8 cellular contexts compared by ENCODE assay signal in the genomic region with DNA sequence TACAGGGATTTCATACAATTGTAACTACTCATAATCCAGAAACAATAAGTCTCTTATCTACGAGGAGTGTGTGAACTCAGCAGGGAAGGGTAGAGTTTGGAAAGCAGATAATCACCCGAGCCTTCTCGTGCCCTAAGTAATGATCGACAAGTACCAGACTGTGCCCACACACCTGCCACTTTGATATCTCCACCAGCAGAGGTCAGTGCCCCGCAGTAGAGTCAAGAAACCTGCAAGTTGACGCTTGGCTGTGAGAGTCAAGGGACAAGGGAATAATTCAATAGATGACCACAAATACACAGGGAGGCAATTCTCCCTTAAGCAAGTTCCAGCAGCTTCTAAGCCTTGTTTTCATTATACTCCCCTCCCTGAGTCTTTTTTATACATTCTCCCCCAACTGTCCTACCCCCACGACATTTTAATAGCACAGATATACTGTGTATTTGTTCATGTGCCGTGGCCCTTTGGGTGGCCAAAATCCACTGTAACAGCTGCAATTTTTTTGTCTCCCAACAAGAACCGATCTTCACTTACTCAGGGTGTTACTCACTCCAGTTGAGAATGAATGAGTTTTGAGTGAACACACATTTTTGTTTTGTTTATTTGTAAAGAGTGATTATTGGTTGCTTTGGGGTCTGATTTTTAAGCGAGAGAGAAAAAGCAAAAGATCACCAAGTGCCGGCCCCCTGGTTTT.
DNase-seq lines count a peak whose midpoint lies in the region; ATAC-seq, FAIRE-seq and TF ChIP-seq lines count a peak whose summit lies in the region.

No MANE protein-coding gene starts in this region.

- H3K4me3 ChIP-seq in GM12878 = no peak overlapping the region
- H3K4me3 ChIP-seq in liver (ENCODE audit: low read depth in 1 of 3, low read length in 3 of 3) = no peak overlapping the region

- 78% methylated on average over 11 of the region's 11 CpGs for WGBS in GM12878 (ENCODE audit: insufficient coverage, insufficient replicate concordance, low lambda C conversion rate, missing lambda C conversion rate)
- WGBS in liver = 64% methylated on average over 11 of the region's 11 CpGs

- no peak overlapping the region for H3K4me3 Mint-ChIP-seq in activated CD8-positive, alpha-beta memory T cell treated with anti-CD3 and anti-CD28 coated beads, Interleukin-2, amount 10 ng/mL, durations not matched to agents 7 days and 5 days

- ATAC-seq in activated CD8-positive, alpha-beta memory T cell treated with anti-CD3 and anti-CD28 coated beads, Interleukin-2, amount 10 ng/mL, durations not matched to agents 7 days and 5 days = peak; percentile 33
- peak; percentile 30; the same call in 1 of the 3 replicates for ATAC-seq in GM12878
- ATAC-seq in GM19035 (IDR thresholded peaks at IDR 0.05; ENCODE audit: unreplicated experiment) = no peak
- ATAC-seq in GM21825 (IDR thresholded peaks at IDR 0.05; ENCODE audit: unreplicated experiment) = no peak

- intact Hi-C loops in GM12878 (cut with micrococcal nuclease; ENCODE audit: unreplicated experiment) = no loop called here

- H3K27me3 ChIP-seq in GM12878 (replicated peaks in 1 of 2; ENCODE audit: control insufficient read depth in 2 of 2, insufficient read depth in 2 of 2, low read length in 1 of 2) = no peaks in the 10 kb centered on the region
- H3K27me3 ChIP-seq in liver (ENCODE audit: control insufficient read depth in 4 of 4, insufficient read depth in 4 of 4, low read length in 3 of 4) = no peaks in the 10 kb centered on the region

- H3K4me2 ChIP-seq in GM12878 (ENCODE audit: control insufficient read depth, insufficient read depth) = no peak overlapping the region

- TF ChIP-seq RAD21 in GM12878 (IDR thresholded peaks at IDR 0.05; ENCODE audit: insufficient read depth, low read depth, low read length) = peak; percentile 43; the same call in 1 of the 2 replicates
- TF ChIP-seq RAD21 in liver (IDR thresholded peaks at IDR 0.05) = peak; percentile 76 to 82

- TF ChIP-seq POLR2A in GM12878 (IDR thresholded peaks at IDR 0.05; ENCODE audit: low read depth, low read length) = no peak

- POLR2A ChIA-PET in GM12878 (lab: Charles Lee) = no interaction called here

- peaks cover 0 to 2% of the 10 kb centered on the region in 2 experiments; a peak in 1 of 4 replicates for H3K36me3 ChIP-seq in GM12878 (ENCODE audit: control insufficient read depth in 2 of 2, insufficient read depth in 2 of 2, low read length in 1 of 2)
- peaks cover 0 to 12% (median 1%) of the 10 kb centered on the region in 4 donors for H3K36me3 ChIP-seq in liver (ENCODE audit: control insufficient read depth in 4 of 4, insufficient read depth in 3 of 4, low read depth in 1 of 4, low read length in 3 of 4)

- H3K4me1 ChIP-seq in GM12878 (ENCODE audit: control insufficient read depth, insufficient read depth, low read length) (peaks cover 6% of the 10 kb centered on the region), liver (ENCODE audit: control insufficient read depth in 4 of 4, insufficient read depth in 4 of 4, low read length in 3 of 4) (peaks cover 0 to 7% (median 3%) of the 10 kb centered on the region in 4 donors)

- CTCF ChIA-PET in activated CD8-positive, alpha-beta memory T cell treated with anti-CD3 and anti-CD28 coated beads, Interleukin-2, amount 10 ng/mL, durations not matched to agents 7 days and 5 days (lab: Charles Lee) = interaction anchor here (2.0 kb wide), 1 partner anchor 156 kb away, joined by 6 read pairs; no protein-coding TSS in a partner anchor
- CTCF ChIA-PET in GM12878 (lab: Yijun Ruan, JAX) = no interaction called here

- H3K36me3 Mint-ChIP-seq in activated CD8-positive, alpha-beta memory T cell treated with anti-CD3 and anti-CD28 coated beads, Interleukin-2, amount 10 ng/mL, durations not matched to agents 7 days and 5 days = peaks cover 8% of the 10 kb centered on the region

- H3K27ac Mint-ChIP-seq in activated CD8-positive, alpha-beta memory T cell treated with anti-CD3 and anti-CD28 coated beads, Interleukin-2, amount 10 ng/mL, durations not matched to agents 7 days and 5 days = no peak overlapping the region

- DNase-seq in activated CD8-positive, alpha-beta memory T cell treated with anti-CD3 and anti-CD28 coated beads, Interleukin-2, amount 10 ng/mL, durations not matched to agents 7 days and 5 days = no peak
- DNase-seq in activated CD8-positive, alpha-beta memory T cell treated with anti-CD3 and anti-CD28 coated beads for 24 hours = no peak
- peak; percentile 54 to 72 for DNase-seq in NCI-H526 (lab: John Stamatoyannopoulos, UW)
- DNase-seq in GM12878 (ENCODE audit: low read depth, low spot score) = no peak
- no peak for DNase-seq in ecto neural progenitor cell (ENCODE audit: low spot score)

- no peaks in the 10 kb centered on the region for H3K27me3 Mint-ChIP-seq in activated CD8-positive, alpha-beta memory T cell treated with anti-CD3 and anti-CD28 coated beads, Interleukin-2, amount 10 ng/mL, durations not matched to agents 7 days and 5 days

- no peak for TF ChIP-seq EP300 in GM12878 (IDR thresholded peaks at IDR 0.05; ENCODE audit: borderline replicate concordance in 1 of 2, control insufficient read depth in 1 of 2, low read depth in 2 of 2, low read length in 2 of 2)

- H3K9ac ChIP-seq in GM12878 (ENCODE audit: control insufficient read depth, insufficient read depth, low read length) (no peak overlapping the region), liver (ENCODE audit: low read depth in 1 of 2, low read length in 2 of 2) (no peak overlapping the region)

- H3K79me2 ChIP-seq in GM12878 (ENCODE audit: control insufficient read depth, insufficient read depth, low read length) = peaks cover 7% of the 10 kb centered on the region

- no peak overlapping the region for H2AFZ ChIP-seq in GM12878 (ENCODE audit: control insufficient read depth, low read depth, low read length)

- 0 out of 6 replicates have a peak, but pooled peaks of 2 of the 3 experiments have one; percentile 4 to 11 for TF ChIP-seq CTCF in GM12878 (IDR thresholded peaks at IDR 0.05 in 2 of 3, conservative IDR thresholded peaks at IDR 0.05 in 1 of 3; ENCODE audit: control insufficient read depth in 2 of 3, extremely low read depth in 1 of 3, insufficient read depth in 1 of 3, low read depth in 3 of 3, low read length in 3 of 3)
- TF ChIP-seq CTCF in liver (IDR thresholded peaks at IDR 0.05; ENCODE audit: low read depth, low read length, missing input control) = peak; percentile 48

- SMC1A ChIA-PET in GM12878 (lab: Charles Lee; ENCODE audit: uncharacterized antibody, unreplicated experiment) = no interaction called here

- no peaks in the 10 kb centered on the region for H3K9me3 Mint-ChIP-seq in activated CD8-positive, alpha-beta memory T cell treated with anti-CD3 and anti-CD28 coated beads, Interleukin-2, amount 10 ng/mL, durations not matched to agents 7 days and 5 days (ENCODE audit: low read depth)

- RAD21 ChIA-PET in GM12878 (lab: Charles Lee; ENCODE audit: unreplicated experiment) = no interaction called here

- in situ Hi-C loops in GM12878 (cut with MboI) = no loop called here

- FAIRE-seq in GM12878 (lab: Jason Lieb, UNC) = no peak

- no peaks in the 10 kb centered on the region; the same call in 2 of the 3 replicates for H3K9me3 ChIP-seq in GM12878 (replicated peaks; ENCODE audit: control insufficient read depth, insufficient read depth, low read length)
- H3K9me3 ChIP-seq in liver (ENCODE audit: control insufficient read depth in 4 of 4, low read length in 3 of 4) = no peaks in the 10 kb centered on the region

- H3K27ac ChIP-seq in GM12878 (ENCODE audit: control insufficient read depth, insufficient read depth) = no peak overlapping the region
- no peak overlapping the region for H3K27ac ChIP-seq in liver (ENCODE audit: low read depth in 1 of 2, low read length in 2 of 2)

- no peaks in the 10 kb centered on the region for H4K20me1 ChIP-seq in GM12878 (ENCODE audit: control insufficient read depth, insufficient read depth)

- BruUV-seq in GM12878 (replicated peaks; lab: Mats Ljungman, UMichigan) = no TSS peak

- peaks cover 36% of the 10 kb centered on the region for H3K4me1 Mint-ChIP-seq in activated CD8-positive, alpha-beta memory T cell treated with anti-CD3 and anti-CD28 coated beads, Interleukin-2, amount 10 ng/mL, durations not matched to agents 7 days and 5 days

TF ChIP-seq in GM12878, 131 proteins besides CTCF, POLR2A, EP300 and RAD21 (continues in another document):
- TF ChIP-seq, protein P1, sequence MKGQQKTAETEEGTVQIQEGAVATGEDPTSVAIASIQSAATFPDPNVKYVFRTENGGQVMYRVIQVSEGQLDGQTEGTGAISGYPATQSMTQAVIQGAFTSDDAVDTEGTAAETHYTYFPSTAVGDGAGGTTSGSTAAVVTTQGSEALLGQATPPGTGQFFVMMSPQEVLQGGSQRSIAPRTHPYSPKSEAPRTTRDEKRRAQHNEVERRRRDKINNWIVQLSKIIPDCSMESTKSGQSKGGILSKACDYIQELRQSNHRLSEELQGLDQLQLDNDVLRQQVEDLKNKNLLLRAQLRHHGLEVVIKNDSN (IDR thresholded peaks at IDR 0.05; ENCODE audit: borderline replicate concordance, extremely low read length, insufficient read depth, low read depth, low read length) = no peak
- TF ChIP-seq NRF1 (conservative IDR thresholded peaks at IDR 0.05; ENCODE audit: low read depth, low read length) (no peak), HDGF (IDR thresholded peaks at IDR 0.05) (no peak), SMAD5 (IDR thresholded peaks at IDR 0.05; ENCODE audit: low read depth) (no peak)
- TF ChIP-seq, protein P2, sequence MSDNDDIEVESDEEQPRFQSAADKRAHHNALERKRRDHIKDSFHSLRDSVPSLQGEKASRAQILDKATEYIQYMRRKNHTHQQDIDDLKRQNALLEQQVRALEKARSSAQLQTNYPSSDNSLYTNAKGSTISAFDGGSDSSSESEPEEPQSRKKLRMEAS (IDR thresholded peaks at IDR 0.05; ENCODE audit: low read depth, low read length) = no peak

TF ChIP-seq in liver, 16 proteins besides CTCF, POLR2A, EP300 and RAD21:
- TF ChIP-seq, protein P3, sequence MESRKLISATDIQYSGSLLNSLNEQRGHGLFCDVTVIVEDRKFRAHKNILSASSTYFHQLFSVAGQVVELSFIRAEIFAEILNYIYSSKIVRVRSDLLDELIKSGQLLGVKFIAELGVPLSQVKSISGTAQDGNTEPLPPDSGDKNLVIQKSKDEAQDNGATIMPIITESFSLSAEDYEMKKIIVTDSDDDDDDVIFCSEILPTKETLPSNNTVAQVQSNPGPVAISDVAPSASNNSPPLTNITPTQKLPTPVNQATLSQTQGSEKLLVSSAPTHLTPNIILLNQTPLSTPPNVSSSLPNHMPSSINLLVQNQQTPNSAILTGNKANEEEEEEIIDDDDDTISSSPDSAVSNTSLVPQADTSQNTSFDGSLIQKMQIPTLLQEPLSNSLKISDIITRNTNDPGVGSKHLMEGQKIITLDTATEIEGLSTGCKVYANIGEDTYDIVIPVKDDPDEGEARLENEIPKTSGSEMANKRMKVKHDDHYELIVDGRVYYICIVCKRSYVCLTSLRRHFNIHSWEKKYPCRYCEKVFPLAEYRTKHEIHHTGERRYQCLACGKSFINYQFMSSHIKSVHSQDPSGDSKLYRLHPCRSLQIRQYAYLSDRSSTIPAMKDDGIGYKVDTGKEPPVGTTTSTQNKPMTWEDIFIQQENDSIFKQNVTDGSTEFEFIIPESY (IDR thresholded peaks at IDR 0.05) = no peak
- TF ChIP-seq SP1 (IDR thresholded peaks at IDR 0.05) (no peak), FOXA2 (IDR thresholded peaks at IDR 0.05) (no peak), HNF4A (conservative IDR thresholded peaks at IDR 0.05) (peak in 1 of 2 donors; percentile 24), RXRA (IDR thresholded peaks at IDR 0.05) (peak; percentile 27 to 49)

Comparison
In these comparisons a context has a peak if more than half of its experiments do, and no peak if none do; other contexts are left out.
1. ATAC-seq: peak in activated CD8-positive, alpha-beta memory T cell treated with anti-CD3 and anti-CD28 coated beads, Interleukin-2, amount 10 ng/mL, durations not matched to agents 7 days and 5 days (single experiment) and GM12878 (single experiment); none in GM19035 (single experiment) and GM21825 (single experiment).
2. DNase-seq: peak in NCI-H526 (2 of 2); none in activated CD8-positive, alpha-beta memory T cell treated with anti-CD3 and anti-CD28 coated beads, Interleukin-2, amount 10 ng/mL, durations not matched to agents 7 days and 5 days (single experiment), activated CD8-positive, alpha-beta memory T cell treated with anti-CD3 and anti-CD28 coated beads for 24 hours (single experiment), GM12878 (single experiment) and ecto neural progenitor cell (single experiment).